ENCODE assay signal across 1 cellular context in genomic region chr19:55092423-55093318, GRCh38.
A peak's percentile ranks its signal among the peaks of the same experiment; 100 is the strongest.
TF ChIP-seq lines count a peak whose summit lies in the region.

No MANE protein-coding gene starts in this region.

TF ChIP-seq in H1, 55 proteins besides CTCF, POLR2A, EP300 and RAD21:
- TF ChIP-seq ATF3 (IDR thresholded peaks at IDR 0.05; ENCODE audit: insufficient read depth, low read depth, low read length): no peak
- 0 out of 2 replicates have a peak, but pooled peaks have one; percentile 28 for TF ChIP-seq SP4 (IDR thresholded peaks at IDR 0.05; ENCODE audit: low read length)
- 0 out of 2 replicates have a peak, but pooled peaks have one; percentile 16 for TF ChIP-seq TAF1 (IDR thresholded peaks at IDR 0.05; ENCODE audit: low read depth, low read length)
- TF ChIP-seq YY1 (IDR thresholded peaks at IDR 0.05; ENCODE audit: low read depth, low read length): no peak
- TF ChIP-seq EGR1 (IDR thresholded peaks at IDR 0.05; ENCODE audit: borderline replicate concordance, low read depth, low read length): no peak
- TF ChIP-seq SIN3A (conservative IDR thresholded peaks at IDR 0.05 in 1 of 2, IDR thresholded peaks at IDR 0.05 in 1 of 2; ENCODE audit: low read depth in 1 of 2, low read length in 2 of 2): peak in 1 of 2 experiments; percentile 44; a peak in 1 of 4 replicates
- TF ChIP-seq RNF2 (IDR thresholded peaks at IDR 0.05; ENCODE audit: borderline replicate concordance, low read depth, low read length, missing control alignments, poor library complexity, severe bottlenecking): no peak
